In the genomic region with DNA sequence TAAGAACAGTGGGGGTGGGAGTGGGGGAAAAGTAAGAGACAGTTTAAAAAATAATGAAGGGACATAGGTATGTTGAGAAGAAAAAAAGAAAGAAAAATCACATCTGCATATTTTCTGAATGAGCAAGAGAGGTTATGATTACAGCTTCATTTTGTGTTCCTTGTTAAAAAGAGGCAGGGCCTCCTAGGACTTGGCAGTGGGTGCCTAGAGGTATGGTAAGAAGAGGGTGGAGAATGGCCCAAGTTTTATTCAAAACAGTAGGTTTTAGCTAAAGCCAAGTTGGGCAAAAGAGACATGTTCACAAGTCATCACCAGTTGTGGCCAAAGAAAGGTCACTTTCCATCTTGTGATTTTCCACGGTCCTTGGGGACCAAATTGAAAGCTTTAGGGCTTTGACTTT, we compare ENCODE assay signal across 20 cellular contexts.
"Had no signal": no experiment of that assay in that cellular context is flagged by ENCODE, and none has a peak within 500 bp of the region (broad histone marks: within the 10 kb centered on the region; RNA-seq: fewer than 3 reads in every experiment).

No MANE protein-coding gene starts in this region.

- H3K27me3 ChIP-seq: colonic mucosa, esophagus muscularis mucosa, left lung, ovary, tibial nerve had no signal

- H3K36me3 ChIP-seq: colonic mucosa, esophagus muscularis mucosa, heart right ventricle, left lung, ovary, tibial nerve, WERI-Rb-1 had no signal

- H3K4me3 ChIP-seq: colonic mucosa, dorsolateral prefrontal cortex, esophagus muscularis mucosa, heart right ventricle, left lung, lung, ovary, tibial nerve had no signal

- H3K27ac ChIP-seq: colonic mucosa, dorsolateral prefrontal cortex, esophagus muscularis mucosa, heart right ventricle, left lung, ovary, tibial nerve, WERI-Rb-1 had no signal

- DNase-seq: activated CD4-positive, alpha-beta T cell treated with anti-CD3 and anti-CD28 coated beads, Interleukin-2, amount 50 U/mL, for 1 hour; activated CD4-positive, CD25-positive, alpha-beta regulatory T cell treated with anti-CD3 and anti-CD28 coated beads, Interleukin-2, amount 50 U/mL, for 72 hours; activated CD8-positive, alpha-beta T cell treated with anti-CD3 and anti-CD28 coated beads, Interleukin-2, amount 10 ng/mL, durations not matched to agents 7 days and 5 days; activated gamma-delta T cell; aorta; colonic mucosa; dorsolateral prefrontal cortex; heart right ventricle; kidney; left lung; natural killer cell; ovary; right cardiac atrium; stimulated activated CD4-positive, alpha-beta T cell treated with anti-CD3 and anti-CD28 coated beads, Interleukin-12 subunit alpha, Interleukin-12 subunit beta, amount 100 ng/mL, for 4 hours; stimulated activated CD4-positive, alpha-beta T cell treated with anti-CD3 and anti-CD28 coated beads, Interleukin-4, amount 100 ng/mL, for 4 hours; substantia nigra; WERI-Rb-1 had no signal

- H3K4me1 ChIP-seq: colonic mucosa had no signal

- ATAC-seq: activated CD8-positive, alpha-beta T cell treated with anti-CD3 and anti-CD28 coated beads, Interleukin-2, amount 10 ng/mL, durations not matched to agents 7 days and 5 days; heart right ventricle; left lung; natural killer cell had no signal

- H3K9me3 ChIP-seq: colonic mucosa, esophagus muscularis mucosa, heart right ventricle, left lung, ovary, tibial nerve had no signal
